ENCODE assay signal across 8 cellular contexts in genomic region chr5:83471405-83472212, GRCh38. TPM values are rescaled to one million over a fixed set of nuclear protein-coding genes. Genes with fewer than 3 reads are reported as not detected.
DNase-seq lines count a peak whose midpoint lies in the region; ATAC-seq, FAIRE-seq and TF ChIP-seq lines count a peak whose summit lies in the region.

Gene VCAN, plus strand, starts transcription at chr5:83471744. Its CDS starts 11,775 bp downstream, at chr5:83483519.

- peak within 1 kb of the TSS in 1 of 2 experiments; percentile 23 for H3K14ac ChIP-seq in mesenchymal stem cell (ENCODE audit: low read length in 2 of 2)

- peak; percentile 35 for FAIRE-seq in endometrium (lab: Jason Lieb, UNC)

- H3K4ac ChIP-seq in mesenchymal stem cell (ENCODE audit: low read depth in 1 of 2, low read length in 2 of 2), result peak within 1 kb of the TSS; percentile 36 to 63

- H3K4me1 Mint-ChIP-seq in activated T-cell treated with anti-CD3 and anti-CD28 coated beads, Interleukin-2, amount 50 U/mL, for 4 hours (ENCODE audit: low read depth), result peaks cover 27% of the 10 kb centered on the region

- H2AFZ ChIP-seq in mesenchymal stem cell (ENCODE audit: low read depth, low read length), result peak within 1 kb of the TSS; percentile 8

- H3K36me3 Mint-ChIP-seq in activated T-cell treated with anti-CD3 and anti-CD28 coated beads, Interleukin-2, amount 50 U/mL, for 4 hours (ENCODE audit: insufficient read depth), result no peaks in the 10 kb centered on the region

- no peaks in the 10 kb centered on the region for H3K9me3 Mint-ChIP-seq in activated T-cell treated with anti-CD3 and anti-CD28 coated beads, Interleukin-2, amount 50 U/mL, for 4 hours

- no peak for DNase-seq in activated T-cell treated with anti-CD3 and anti-CD28 coated beads, Interleukin-2, amount 50 U/mL, for 4 hours
- DNase-seq in activated T-cell treated with anti-CD3 and anti-CD28 coated beads, Interleukin-2, amount 50 U/mL, for 1 hour, result no peak
- peak; percentile 88 for DNase-seq in SK-N-DZ (ENCODE audit: low spot score)
- DNase-seq in mesenchymal stem cell, result peak; percentile 92
- DNase-seq in thoracic aorta (ENCODE audit: low spot score), result peak; percentile 45

- peak; percentile 24 to 45 for ATAC-seq in activated T-cell treated with anti-CD3 and anti-CD28 coated beads, Interleukin-2, amount 50 U/mL, for 4 hours
- ATAC-seq in thoracic aorta (ENCODE audit: insufficient number of reproducible peaks, low FRiP score, low read depth), result peak; percentile 61
- no peak for ATAC-seq in GM18873 (IDR thresholded peaks at IDR 0.05; ENCODE audit: low FRiP score, unreplicated experiment)
- ATAC-seq in GM19452 (IDR thresholded peaks at IDR 0.05; ENCODE audit: unreplicated experiment), result no peak

- peaks cover 85% of the 10 kb centered on the region for H3K27me3 Mint-ChIP-seq in activated T-cell treated with anti-CD3 and anti-CD28 coated beads, Interleukin-2, amount 50 U/mL, for 4 hours (ENCODE audit: low read depth)

- no peak within 1 kb of the TSS for H4K8ac ChIP-seq in mesenchymal stem cell (ENCODE audit: low read length)

- peak within 1 kb of the TSS; percentile 94 for H3K4me3 ChIP-seq in mesenchymal stem cell (ENCODE audit: insufficient read depth in 1 of 2, low read depth in 1 of 2, low read length in 2 of 2)
- H3K4me3 ChIP-seq in thoracic aorta, result peak within 1 kb of the TSS; percentile 79

- no peak for TF ChIP-seq CTCF in thoracic aorta (IDR thresholded peaks at IDR 0.05)

- H2BK12ac ChIP-seq in mesenchymal stem cell (ENCODE audit: low read length in 2 of 2), result peak within 1 kb of the TSS in 1 of 2 experiments; percentile 83

- no peaks in the 10 kb centered on the region for H3K9me3 ChIP-seq in mesenchymal stem cell (ENCODE audit: control insufficient read depth, low read length)
- no peaks in the 10 kb centered on the region for H3K9me3 ChIP-seq in thoracic aorta

- H3K27ac ChIP-seq in mesenchymal stem cell (ENCODE audit: low read length, poor library complexity, severe bottlenecking) (peak within 1 kb of the TSS; percentile 89), thoracic aorta (peak within 1 kb of the TSS; percentile 79 to 89)

- H3K23ac ChIP-seq in mesenchymal stem cell (ENCODE audit: low read length in 2 of 2), result peak within 1 kb of the TSS in 1 of 2 experiments; percentile 63

- H3K9ac ChIP-seq in mesenchymal stem cell (ENCODE audit: low read length), result peak within 1 kb of the TSS; percentile 95

- H4K91ac ChIP-seq in mesenchymal stem cell (ENCODE audit: low read length), result no peak within 1 kb of the TSS

- no peaks in the 10 kb centered on the region for H3K79me1 ChIP-seq in mesenchymal stem cell (replicated peaks; ENCODE audit: low read length, poor library complexity, severe bottlenecking)

- H2AK5ac ChIP-seq in mesenchymal stem cell (ENCODE audit: low read length, severe bottlenecking), result no peak within 1 kb of the TSS

- H3K4me1 ChIP-seq in mesenchymal stem cell (ENCODE audit: control insufficient read depth, insufficient read depth, low read depth, low read length) (peaks cover 4% of the 10 kb centered on the region), thoracic aorta (ENCODE audit: control insufficient read depth in 1 of 2, low read depth in 2 of 2) (peaks cover 0 to 16% of the 10 kb centered on the region in 2 donors)

- H2BK5ac ChIP-seq in mesenchymal stem cell (ENCODE audit: low read depth, low read length, poor library complexity, severe bottlenecking), result peak within 1 kb of the TSS; percentile 19

- peak within 1 kb of the TSS; percentile 41 for H3K4me3 Mint-ChIP-seq in activated T-cell treated with anti-CD3 and anti-CD28 coated beads, Interleukin-2, amount 50 U/mL, for 4 hours

- WGBS in mesenchymal stem cell, result under 1% methylated on average over 35 of the region's 43 CpGs

- peak within 1 kb of the TSS; percentile 45 for H2BK120ac ChIP-seq in mesenchymal stem cell (ENCODE audit: low read depth, low read length)

- H2BK15ac ChIP-seq in mesenchymal stem cell (ENCODE audit: low read depth, poor library complexity, severe bottlenecking), result peak within 1 kb of the TSS; percentile 95

- peak within 1 kb of the TSS; percentile 77 to 89 for H3K18ac ChIP-seq in mesenchymal stem cell (ENCODE audit: low read depth in 1 of 2, low read length in 2 of 2)

- peaks cover 5 to 9% of the 10 kb centered on the region in 2 experiments for H3K36me3 ChIP-seq in mesenchymal stem cell (ENCODE audit: control insufficient read depth in 1 of 2, insufficient read depth in 2 of 2, low read depth in 1 of 2, low read length in 2 of 2)
- no peaks in the 10 kb centered on the region for H3K36me3 ChIP-seq in thoracic aorta

- no peaks in the 10 kb centered on the region for H3K27me3 ChIP-seq in mesenchymal stem cell (ENCODE audit: control insufficient read depth in 1 of 2, insufficient read depth in 1 of 2, low read length in 2 of 2)
- no peaks in the 10 kb centered on the region for H3K27me3 ChIP-seq in thoracic aorta (replicated peaks; ENCODE audit: insufficient read depth)

- H3K4me2 ChIP-seq in mesenchymal stem cell (ENCODE audit: low read length, poor library complexity, severe bottlenecking), result peak within 1 kb of the TSS; percentile 78

RNA-seq across cellular contexts. Expression of gene VCAN, which starts in this region (rescaled TPM):
- total RNA-seq in activated T-cell treated with anti-CD3 and anti-CD28 coated beads, Interleukin-2, amount 50 U/mL, for 4 hours, result under 1 TPM; 0.61 to 0.84 (median 0.74) TPM
- 37.9 and 48.4 TPM in 2 replicates for polyA plus RNA-seq in SK-N-DZ (2014; cell fraction: cytosol; rRNA removed)
- polyA plus RNA-seq in SK-N-DZ (2014; cell fraction: nucleus; rRNA removed), result 45.5 and 50.1 TPM in 2 replicates
- 102 TPM for polyA plus RNA-seq in mesenchymal stem cell (2013, experiment 1 of 2)
- polyA plus RNA-seq in mesenchymal stem cell (2013, experiment 2 of 2), result 96.6 TPM
- 1,000 to 10,000 TPM in 1 of 2 donors, 100 to 1,000 TPM in 1; 870 to 1,101 TPM for total RNA-seq in thoracic aorta

Comparison
In these comparisons a context has a peak if more than half of its experiments do, and no peak if none do; other contexts are left out.
1. RNA of gene VCAN (total RNA-seq): 870 to 1,101 TPM in thoracic aorta; 0.61 to 0.84 TPM in activated T-cell treated with anti-CD3 and anti-CD28 coated beads, Interleukin-2, amount 50 U/mL, for 4 hours; every median in the first group is over 100 times any median in the second.
2. Peak in ATAC-seq in activated T-cell treated with anti-CD3 and anti-CD28 coated beads, Interleukin-2, amount 50 U/mL, for 4 hours; RNA of the gene not detected or under 1 TPM.
3. DNase-seq: peak in SK-N-DZ (single experiment), mesenchymal stem cell (single experiment) and thoracic aorta (single experiment); none in activated T-cell treated with anti-CD3 and anti-CD28 coated beads, Interleukin-2, amount 50 U/mL, for 4 hours (single experiment) and activated T-cell treated with anti-CD3 and anti-CD28 coated beads, Interleukin-2, amount 50 U/mL, for 1 hour (single experiment).